Comparison of ENCODE assay signal across 8 cellular contexts in the genomic region with DNA sequence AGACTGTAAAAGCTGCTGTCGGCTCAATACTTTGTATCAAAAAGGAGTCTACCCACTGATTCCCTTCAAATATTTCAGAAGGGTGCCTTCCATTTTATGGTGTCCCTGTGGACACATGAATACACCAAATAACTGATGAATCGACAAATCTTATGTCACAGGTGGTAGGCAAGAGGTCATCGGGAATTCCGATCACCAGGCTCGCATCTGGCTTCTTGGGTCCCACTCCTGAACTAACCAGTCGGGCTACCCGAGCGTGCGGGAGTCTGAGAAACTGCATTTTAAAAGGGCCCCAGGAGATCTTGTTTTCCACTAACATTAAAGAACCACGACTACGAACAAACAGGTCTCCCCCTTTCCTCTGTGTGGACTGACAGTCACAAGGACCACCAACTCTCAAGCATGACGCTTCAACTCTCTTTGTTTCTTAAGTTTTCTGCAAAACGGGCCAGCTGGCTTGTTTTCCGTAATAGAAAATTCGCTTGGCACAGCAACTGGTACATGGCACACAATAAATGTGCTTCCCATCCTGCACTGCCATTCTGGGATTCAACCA. TPM values are rescaled to one million over a fixed set of nuclear protein-coding genes. Genes with fewer than 3 reads are reported as not detected.
DNase-seq lines count a peak whose midpoint lies in the region; ATAC-seq, FAIRE-seq and TF ChIP-seq lines count a peak whose summit lies in the region.

No MANE protein-coding gene starts in this region.

- H3K27ac Mint-ChIP-seq in nephron progenitor cell, result peak overlapping the region; percentile 77

- TF ChIP-seq CTCF in coronary artery (IDR thresholded peaks at IDR 0.05), result no peak
- no peak for TF ChIP-seq CTCF in nephron progenitor cell (IDR thresholded peaks at IDR 0.05)
- no peak for TF ChIP-seq CTCF in D721Med (IDR thresholded peaks at IDR 0.05; ENCODE audit: insufficient read depth, missing control alignments)

- H3K4me1 Mint-ChIP-seq in nephron progenitor cell, result peaks cover 45% of the 10 kb centered on the region

- H3K27ac ChIP-seq in BLaER1 (peak overlapping the region; percentile 94), Karpas-422 (ENCODE audit: low read length) (peak overlapping the region; percentile 60; the same call in 1 of the 2 replicates), coronary artery (peak overlapping the region; percentile 89 to 95)

- H3K27me3 ChIP-seq in BLaER1, result no peaks in the 10 kb centered on the region
- no peaks in the 10 kb centered on the region for H3K27me3 ChIP-seq in Karpas-422 (ENCODE audit: low read length)

- peaks cover 52% of the 10 kb centered on the region for H4K20me1 ChIP-seq in BLaER1
- H4K20me1 ChIP-seq in Karpas-422 (ENCODE audit: insufficient read depth, low read depth, low read length), result no peaks in the 10 kb centered on the region

- peak overlapping the region; percentile 99 for H3K4me3 Mint-ChIP-seq in nephron progenitor cell

- H3K4me3 ChIP-seq in BLaER1, result peak overlapping the region; percentile 98
- H3K4me3 ChIP-seq in Karpas-422 (ENCODE audit: low read length), result peak overlapping the region; percentile 96
- peak overlapping the region; percentile 100 for H3K4me3 ChIP-seq in coronary artery

- H2AFZ ChIP-seq in Karpas-422 (ENCODE audit: low read length), result no peak overlapping the region

- H3K9me3 Mint-ChIP-seq in nephron progenitor cell, result peaks cover 6% of the 10 kb centered on the region

- H3K4me1 ChIP-seq in BLaER1 (peaks cover 37% of the 10 kb centered on the region), Karpas-422 (ENCODE audit: low read length) (peaks cover 30% of the 10 kb centered on the region)

- H3K9ac ChIP-seq in BLaER1, result peak overlapping the region; percentile 97
- peak overlapping the region; percentile 92 for H3K9ac ChIP-seq in Karpas-422 (ENCODE audit: low read length)

- H3K79me2 ChIP-seq in Karpas-422 (ENCODE audit: low read length), result peaks cover 96% of the 10 kb centered on the region

- H3K36me3 ChIP-seq in BLaER1 (peaks cover 19% of the 10 kb centered on the region), Karpas-422 (ENCODE audit: insufficient read depth, low read length) (peaks cover 3% of the 10 kb centered on the region)

- H3K27me3 Mint-ChIP-seq in nephron progenitor cell (ENCODE audit: low read depth, poor library complexity), result peaks cover 2% of the 10 kb centered on the region

- H3K4me2 ChIP-seq in BLaER1, result peak overlapping the region; percentile 96
- peak overlapping the region; percentile 76 for H3K4me2 ChIP-seq in Karpas-422 (ENCODE audit: low read depth, low read length, poor library complexity, severe bottlenecking)

- no peak for ATAC-seq in GM18873 (IDR thresholded peaks at IDR 0.05; ENCODE audit: low FRiP score, unreplicated experiment)

- no peak for FAIRE-seq in D721Med (lab: Jason Lieb, UNC)

- H3K36me3 Mint-ChIP-seq in nephron progenitor cell (ENCODE audit: low read depth), result peaks cover 3% of the 10 kb centered on the region

- no peaks in the 10 kb centered on the region for H3K9me2 ChIP-seq in Karpas-422 (replicated peaks; ENCODE audit: insufficient read depth, low read length)

- H3K9me3 ChIP-seq in BLaER1, result no peaks in the 10 kb centered on the region
- no peaks in the 10 kb centered on the region for H3K9me3 ChIP-seq in Karpas-422 (ENCODE audit: low read length)

- peak; percentile 55 for DNase-seq in Karpas-422
- DNase-seq in coronary artery (ENCODE audit: low spot score), result no peak
- DNase-seq in nephron progenitor cell, result no peak
- no peak for DNase-seq in GOT3 (lab: John Stamatoyannopoulos, UW)
- no peak for DNase-seq in NCI-H2196 (lab: John Stamatoyannopoulos, UW; ENCODE audit: unreplicated experiment)
- no peak for DNase-seq in D721Med (ENCODE audit: insufficient read length, low spot score)

RNA-seq across cellular contexts. Expression of gene PSME3IP1, which starts 0.9 kb away (rescaled TPM):
- total RNA-seq in Karpas-422 (2014; rRNA removed; shearing (Covaris generic); ENCODE audit: low replicate concordance), result 84.0 and 98.4 TPM in 2 replicates

RNA-seq across cellular contexts. Expression of gene RSPRY1, which starts 1.2 kb away (rescaled TPM):
- total RNA-seq in Karpas-422 (2014; rRNA removed; shearing (Covaris generic); ENCODE audit: low replicate concordance), result 23.7 and 26.4 TPM in 2 replicates
